ENCODE assay signal across 13 cellular contexts in the genomic region with DNA sequence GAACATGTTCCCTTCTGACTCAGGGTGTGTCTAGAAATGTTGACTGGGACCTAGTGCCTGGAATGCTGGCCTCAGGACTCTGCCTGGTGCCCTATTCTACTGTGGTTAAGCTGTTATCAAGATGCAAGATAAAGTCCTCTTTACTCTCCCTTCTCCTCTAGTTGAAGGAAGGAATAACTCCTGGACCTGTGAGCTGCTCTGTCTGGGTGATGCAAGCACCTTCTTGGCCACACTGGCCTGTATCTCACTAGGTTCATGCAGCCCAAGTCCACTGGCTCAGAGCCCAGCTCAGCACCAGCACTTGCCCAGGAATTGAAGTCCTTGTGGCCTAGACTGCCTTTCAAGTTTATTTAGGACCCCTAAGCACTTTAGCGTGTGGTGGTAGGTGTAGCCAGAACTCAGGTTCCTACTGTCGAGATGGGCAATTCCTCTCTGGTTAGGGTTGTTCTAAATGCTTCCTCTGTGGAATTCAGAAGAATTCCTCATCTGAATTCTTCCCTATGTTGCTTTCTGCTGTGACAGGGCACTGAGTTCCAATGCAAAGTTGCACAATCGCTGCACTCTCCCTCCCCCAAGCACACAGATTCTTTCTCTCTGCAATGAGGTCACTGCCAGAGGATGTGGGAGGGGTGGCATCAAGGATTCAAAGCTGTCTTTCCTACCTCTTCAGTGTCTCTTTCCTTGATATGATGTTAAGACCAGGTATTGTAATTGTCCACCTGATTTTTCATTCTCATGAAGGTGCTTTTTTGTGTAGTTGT. TPM values are rescaled to one million over a fixed set of nuclear protein-coding genes. Genes with fewer than 3 reads are reported as not detected.
DNase-seq lines count a peak whose midpoint lies in the region; ATAC-seq and TF ChIP-seq lines count a peak whose summit lies in the region.
"Had no signal": no experiment of that assay in that cellular context is flagged by ENCODE, and none has a peak within 500 bp of the region (broad histone marks: within the 10 kb centered on the region; RNA-seq: fewer than 3 reads in every experiment).

No MANE protein-coding gene starts in this region.

- intact Hi-C loops in right cardiac atrium (cut with DNase I) (no loop called here), vagina (cut with DNase I) (no loop called here)

- H3K4me3 ChIP-seq in brain microvascular endothelial cell (ENCODE audit: low read depth, low read length) = no peak overlapping the region
- H3K4me3 ChIP-seq in right cardiac atrium (ENCODE audit: low read length) = no peak overlapping the region
- no peak overlapping the region for H3K4me3 ChIP-seq in thoracic aorta
- H3K4me3 ChIP-seq in vagina = no peak overlapping the region

- H3K27ac ChIP-seq in brain microvascular endothelial cell (no peak overlapping the region), right cardiac atrium (ENCODE audit: low read length) (no peak overlapping the region), thoracic aorta (peak overlapping the region; percentile 35 to 39), vagina (no peak overlapping the region)

- no peak for TF ChIP-seq POLR2A in vagina (IDR thresholded peaks at IDR 0.05)

- DNase-seq in HT1080 (ENCODE audit: low read depth) = peak; percentile 76
- peak; percentile 61 for DNase-seq in brain microvascular endothelial cell
- DNase-seq in right cardiac atrium = peak; percentile 66 to 77 (median 76)
- DNase-seq in thoracic aorta (ENCODE audit: low spot score) = no peak
- no peak for DNase-seq in vagina (ENCODE audit: extremely low spot score in 2 of 2)
- DNase-seq in activated T-cell treated with anti-CD3 and anti-CD28 coated beads, Interleukin-2, amount 50 U/mL, for 1 hour = no peak
- no peak for DNase-seq in activated effector memory CD4-positive, alpha-beta T cell treated with anti-CD3 and anti-CD28 coated beads, Interleukin-2, amount 50 U/mL, for 16 hours
- DNase-seq: activated CD4-positive, alpha-beta T cell treated with anti-CD3 and anti-CD28 coated beads, Interleukin-2, amount 10 ng/mL, durations not matched to agents 24 days and 14 days; activated naive CD4-positive, alpha-beta T cell treated with anti-CD3 and anti-CD28 coated beads, Interleukin-2, amount 50 U/mL, for 16 hours; NCI-H1092 treated with DMSO at 0.1 percent for 48 hours; NCI-H82; stimulated activated naive B cell treated with anti-CD40 and anti-IgM and Interleukin-4, amounts not matched to agents 10 μg/mL and 1 μg/mL and 100 μg/mL, for 72 hours had no signal

- WGBS in right cardiac atrium = 50% methylated on average over 3 of the region's 3 CpGs

- in situ Hi-C loops in brain microvascular endothelial cell (cut with HindIII; ENCODE audit: low pct_ligation_motif_present, low sequenced_read_pairs) = no loop called here

- no peaks in the 10 kb centered on the region for H3K4me1 ChIP-seq in right cardiac atrium (ENCODE audit: control insufficient read depth, insufficient read depth, low read length)
- H3K4me1 ChIP-seq in thoracic aorta (ENCODE audit: control insufficient read depth in 1 of 2, low read depth in 2 of 2) = peaks cover 0 to 7% of the 10 kb centered on the region in 2 donors
- H3K4me1 ChIP-seq in vagina = no peaks in the 10 kb centered on the region

- H3K9me3 ChIP-seq in right cardiac atrium (ENCODE audit: control insufficient read depth, low read length) (no peaks in the 10 kb centered on the region), thoracic aorta (no peaks in the 10 kb centered on the region), vagina (no peaks in the 10 kb centered on the region)

- ATAC-seq in right cardiac atrium (peak; percentile 80 to 86), thoracic aorta (ENCODE audit: insufficient number of reproducible peaks, low FRiP score, low read depth) (peak; percentile 72), GM21367 (IDR thresholded peaks at IDR 0.05; ENCODE audit: unreplicated experiment) (no peak)
- ATAC-seq: stimulated activated naive B cell treated with anti-CD40 and anti-IgM and Interleukin-4, amounts not matched to agents 10 μg/mL and 1 μg/mL and 100 μg/mL, for 72 hours had no signal

- H3K36me3 ChIP-seq in brain microvascular endothelial cell (replicated peaks) = no peaks in the 10 kb centered on the region
- no peaks in the 10 kb centered on the region for H3K36me3 ChIP-seq in thoracic aorta
- no peaks in the 10 kb centered on the region for H3K36me3 ChIP-seq in vagina

- H3K27me3 ChIP-seq in brain microvascular endothelial cell (replicated peaks) (no peaks in the 10 kb centered on the region), right cardiac atrium (ENCODE audit: control insufficient read depth, insufficient read depth) (no peaks in the 10 kb centered on the region), thoracic aorta (replicated peaks; ENCODE audit: insufficient read depth) (no peaks in the 10 kb centered on the region), vagina (no peaks in the 10 kb centered on the region)

- no peak for TF ChIP-seq CTCF in brain microvascular endothelial cell (IDR thresholded peaks at IDR 0.05; ENCODE audit: low read depth, low read length, missing control alignments)
- no peak for TF ChIP-seq CTCF in thoracic aorta (IDR thresholded peaks at IDR 0.05)
- no peak for TF ChIP-seq CTCF in vagina (IDR thresholded peaks at IDR 0.05)

RNA-seq across cellular contexts. Expression of gene VWC2L, which starts 54.7 kb away (rescaled TPM):
- total RNA-seq in HT1080 (2014; rRNA removed; shearing (Covaris generic)) = not detected in 2 replicates
- polyA plus RNA-seq in HT1080 (2015; cell fraction: cytosol; rRNA removed) = not detected in 2 replicates
- not detected in 2 replicates for polyA plus RNA-seq in HT1080 (2015; cell fraction: nucleus; rRNA removed)
- total RNA-seq in right cardiac atrium (not detected), thoracic aorta (under 1 TPM in 1 of 2 donors, not detected in 1; 0.27 TPM), vagina (not detected)
- polyA plus RNA-seq in right cardiac atrium = not detected
- total RNA-seq: activated CD4-positive, alpha-beta T cell treated with anti-CD3 and anti-CD28 coated beads, Interleukin-2, amount 10 ng/mL, durations not matched to agents 24 days and 14 days had no signal

Comparison
In these comparisons a context has a peak if more than half of its experiments do, and no peak if none do; other contexts are left out.
1. DNase-seq: peak in HT1080 (single experiment), brain microvascular endothelial cell (single experiment) and right cardiac atrium (3 of 3); none in thoracic aorta (single experiment), vagina (0 of 2), activated T-cell treated with anti-CD3 and anti-CD28 coated beads, Interleukin-2, amount 50 U/mL, for 1 hour (single experiment) and activated effector memory CD4-positive, alpha-beta T cell treated with anti-CD3 and anti-CD28 coated beads, Interleukin-2, amount 50 U/mL, for 16 hours (single experiment).
2. H3K27ac ChIP-seq: peak in thoracic aorta (2 of 2); none in brain microvascular endothelial cell (single experiment), right cardiac atrium (single experiment) and vagina (single experiment).